In the genomic region with DNA sequence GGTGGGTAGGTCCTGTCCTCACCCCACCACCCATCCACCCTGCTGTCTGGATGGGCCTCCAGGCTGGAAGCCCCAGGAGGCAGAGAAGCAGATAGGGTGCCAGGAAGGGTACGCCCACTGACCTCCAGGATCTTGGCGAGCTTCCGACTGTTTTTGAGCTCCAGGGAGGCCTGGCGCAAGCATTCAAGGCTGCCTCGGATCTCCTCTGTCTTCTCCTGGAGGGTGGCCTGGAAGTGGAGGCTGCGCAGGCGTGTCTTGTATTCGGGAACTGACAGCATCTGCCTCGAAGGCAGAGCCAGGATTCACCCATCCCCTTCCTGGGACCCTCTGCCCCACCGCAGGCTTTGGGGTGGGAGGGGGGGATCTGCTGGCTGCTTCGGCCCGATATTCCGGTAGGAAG, we compare ENCODE assay signal across 9 cellular contexts. TPM values are rescaled to one million over a fixed set of nuclear protein-coding genes. Genes with fewer than 3 reads are reported as not detected.
A peak's percentile ranks its signal among the peaks of the same experiment; 100 is the strongest.
DNase-seq lines count a peak whose midpoint lies in the region; ATAC-seq and TF ChIP-seq lines count a peak whose summit lies in the region.
"Had no signal": no experiment of that assay in that cellular context is flagged by ENCODE, and none has a peak within 500 bp of the region (broad histone marks: within the 10 kb centered on the region; RNA-seq: fewer than 3 reads in every experiment).

No MANE protein-coding gene starts in this region.

- H4K20me1 ChIP-seq in DND-41 (ENCODE audit: insufficient read depth, low read length) = no peaks in the 10 kb centered on the region
- H4K20me1 ChIP-seq in hepatocyte (ENCODE audit: insufficient read depth, poor library complexity, severe bottlenecking) = no peaks in the 10 kb centered on the region

- H3K79me2 ChIP-seq in DND-41 (ENCODE audit: insufficient read depth, low read length) (no peaks in the 10 kb centered on the region), hepatocyte (no peaks in the 10 kb centered on the region)

- H3K4me2 ChIP-seq in DND-41 (ENCODE audit: insufficient read depth, low read length) (no peak overlapping the region), hepatocyte (peak overlapping the region; percentile 96)

- H3K36me3 ChIP-seq in DND-41 (ENCODE audit: insufficient read depth, low read length) (no peaks in the 10 kb centered on the region), hepatocyte (replicated peaks; ENCODE audit: insufficient read depth, low read depth) (no peaks in the 10 kb centered on the region), psoas muscle (ENCODE audit: insufficient read depth in 1 of 2, low read depth in 1 of 2) (no peaks in the 10 kb centered on the region)

- TF ChIP-seq CTCF in DND-41 (IDR thresholded peaks at IDR 0.05; ENCODE audit: borderline replicate concordance, extremely low read depth, low read length, poor library complexity, severe bottlenecking) = no peak
- TF ChIP-seq CTCF in LNCaP clone FGC (IDR thresholded peaks at IDR 0.05; ENCODE audit: control insufficient read depth, extremely low read depth, insufficient read depth) = no peak
- TF ChIP-seq CTCF in hepatocyte (IDR thresholded peaks at IDR 0.05; ENCODE audit: poor library complexity) = no peak
- no peak for TF ChIP-seq CTCF in psoas muscle (IDR thresholded peaks at IDR 0.05)

- intact Hi-C loops in psoas muscle (cut with DNase I) = no loop called here

- no peaks in the 10 kb centered on the region for H3K9me2 ChIP-seq in hepatocyte (replicated peaks; ENCODE audit: insufficient read depth)

- no peak overlapping the region for H3K27ac ChIP-seq in DND-41 (ENCODE audit: low read length)
- peak overlapping the region; percentile 97 for H3K27ac ChIP-seq in hepatocyte
- H3K27ac ChIP-seq in psoas muscle = no peak overlapping the region
- H3K27ac ChIP-seq: foreskin keratinocyte had no signal

- WGBS in hepatocyte (ENCODE audit: low lambda C conversion rate, missing lambda C conversion rate) = 70% methylated on average over 13 of the region's 13 CpGs
- WGBS in psoas muscle, 3 donors = 53 to 57% (median 55%) methylated on average over 12 to 13 of the region's 13 CpGs

- 0 out of 2 replicates have a peak overlapping the region, but pooled peaks have one; percentile 16 for H2AFZ ChIP-seq in DND-41 (ENCODE audit: low read depth, low read length)
- H2AFZ ChIP-seq in hepatocyte = peak overlapping the region; percentile 86

- H3K9me3 ChIP-seq in DND-41 (ENCODE audit: insufficient read depth, low read length, severe bottlenecking) (no peaks in the 10 kb centered on the region), hepatocyte (ENCODE audit: low read depth) (no peaks in the 10 kb centered on the region), psoas muscle (no peaks in the 10 kb centered on the region)

- DNase-seq in DND-41 (no peak), LNCaP clone FGC (ENCODE audit: low read depth) (no peak), hepatocyte (ENCODE audit: low spot score) (no peak), psoas muscle (no peak), NCI-H69 (lab: John Stamatoyannopoulos, UW) (no peak)
- DNase-seq in activated naive CD4-positive, alpha-beta T cell treated with anti-CD3 and anti-CD28 coated beads, Interleukin-2, amount 50 U/mL, for 16 hours = no peak
- DNase-seq: foreskin keratinocyte had no signal

- H3K27me3 ChIP-seq in DND-41 (ENCODE audit: insufficient read depth, low read length, poor library complexity) (no peaks in the 10 kb centered on the region), hepatocyte (no peaks in the 10 kb centered on the region), psoas muscle (ENCODE audit: insufficient read depth in 3 of 3, low read length in 2 of 3) (no peaks in the 10 kb centered on the region)
- H3K27me3 ChIP-seq: foreskin keratinocyte had no signal

- ATAC-seq in DND-41 (ENCODE audit: insufficient read depth, low read depth) (no peak), psoas muscle (no peak), HG02623 (IDR thresholded peaks at IDR 0.05; ENCODE audit: unreplicated experiment) (no peak), HG03135 (IDR thresholded peaks at IDR 0.05; ENCODE audit: unreplicated experiment) (no peak)

- H3K4me1 ChIP-seq in DND-41 (ENCODE audit: insufficient read depth, low read length) = peaks cover 8% of the 10 kb centered on the region
- peaks cover 5% of the 10 kb centered on the region for H3K4me1 ChIP-seq in hepatocyte (ENCODE audit: insufficient read depth)
- peaks cover 9% of the 10 kb centered on the region for H3K4me1 ChIP-seq in psoas muscle
- H3K4me1 ChIP-seq: foreskin keratinocyte had no signal

- H3K9ac ChIP-seq in DND-41 (ENCODE audit: low read depth, low read length) = no peak overlapping the region

- H3K4me3 ChIP-seq in DND-41 (ENCODE audit: low read depth in 1 of 2, low read length in 2 of 2) (no peak overlapping the region), LNCaP clone FGC (ENCODE audit: low read depth, low read length) (peak overlapping the region; percentile 61), hepatocyte (peak overlapping the region; percentile 41), psoas muscle (peak overlapping the region; percentile 64)

RNA-seq across cellular contexts. Expression of a gene that starts 18.9 kb away (rescaled TPM):
- total RNA-seq in hepatocyte = 327 and 351 TPM in 2 replicates
- polyA plus RNA-seq in hepatocyte = 525 and 530 TPM in 2 replicates
- 10 to 100 TPM; 29.6 to 47.9 (median 42.6) TPM for total RNA-seq in psoas muscle
- 10 to 100 TPM; 31.9 to 69.7 (median 51.5) TPM for polyA plus RNA-seq in psoas muscle

RNA-seq across cellular contexts. Expression of a gene that starts 48.4 kb away (rescaled TPM):
- total RNA-seq in hepatocyte (0.44 and 0.73 TPM in 2 replicates), psoas muscle (under 1 TPM in 1 of 4 donors, not detected in 3; 0.06 TPM)
- polyA plus RNA-seq in hepatocyte (0.25 TPM in 1 of 2 replicates, not detected in the other), psoas muscle (under 1 TPM in 2 of 3 donors, not detected in 1; 0.01 to 0.03 TPM)

RNA-seq across cellular contexts. Expression of a gene that starts 55.1 kb away (rescaled TPM):
- total RNA-seq in hepatocyte (17.5 and 21.8 TPM in 2 replicates), psoas muscle (10 to 100 TPM in 3 of 4 donors, 1 to 10 TPM in 1; 9.2 to 16.8 (median 12.8) TPM)
- polyA plus RNA-seq in hepatocyte (14.3 and 22.2 TPM in 2 replicates), psoas muscle (10 to 100 TPM; 10.6 to 23.8 (median 12.1) TPM)

Comparison
In these comparisons a context has a peak if more than half of its experiments do, and no peak if none do; other contexts are left out.
1. H3K4me3 ChIP-seq: peak in LNCaP clone FGC (single experiment), hepatocyte (single experiment) and psoas muscle (single experiment); none in DND-41 (0 of 2).